Comparison of ENCODE assay signal across 14 cellular contexts in the genomic region with DNA sequence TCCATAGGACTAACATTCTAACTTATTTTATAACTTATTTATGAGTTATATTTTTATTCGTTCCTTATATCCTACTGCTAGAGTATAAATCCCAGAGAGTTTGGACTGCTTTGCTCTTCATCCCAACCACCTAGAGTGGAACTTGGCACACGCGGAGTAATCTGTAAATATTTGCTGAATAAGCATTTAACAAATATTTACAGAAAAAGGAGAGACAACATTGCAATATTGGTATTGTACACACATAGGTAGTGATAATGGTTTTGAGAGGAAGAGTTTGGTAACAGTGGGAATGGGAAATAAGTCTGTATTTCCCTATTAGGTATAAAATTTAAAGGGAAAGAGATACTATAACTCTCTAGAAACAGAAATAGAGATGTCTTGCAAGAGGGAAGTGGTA.
DNase-seq lines count a peak whose midpoint lies in the region; ATAC-seq lines count a peak whose summit lies in the region.
"Had no signal": no experiment of that assay in that cellular context is flagged by ENCODE, and none has a peak within 500 bp of the region (broad histone marks: within the 10 kb centered on the region; RNA-seq: fewer than 3 reads in every experiment).

No MANE protein-coding gene starts in this region.

- DNase-seq in DMS53 treated with DMSO at 0.1 percent for 48 hours (lab: John Stamatoyannopoulos, UW; ENCODE audit: unreplicated experiment) (peak; percentile 19), MV-4-11 (lab: John Stamatoyannopoulos, UW) (peak; percentile 22), left lobe of liver (ENCODE audit: low spot score) (no peak), LoVo (ENCODE audit: low spot score) (no peak), D341Med (ENCODE audit: low spot score) (no peak)
- DNase-seq: AML-193; Caco-2; CD8-positive, alpha-beta memory T cell; DMS79; HCEC 1CT; HFFc6; KG1 had no signal

- ATAC-seq in left lobe of liver = peak; percentile 80
- ATAC-seq in HG02970 (IDR thresholded peaks at IDR 0.05; ENCODE audit: low FRiP score, unreplicated experiment) = no peak
- ATAC-seq: GM12878 had no signal

Comparison
In these comparisons a context has a peak if more than half of its experiments do, and no peak if none do; other contexts are left out.
1. DNase-seq: peak in DMS53 treated with DMSO at 0.1 percent for 48 hours (single experiment) and MV-4-11 (single experiment); none in left lobe of liver (single experiment), LoVo (single experiment) and D341Med (single experiment).